ENCODE assay signal across 9 cellular contexts in the genomic region with DNA sequence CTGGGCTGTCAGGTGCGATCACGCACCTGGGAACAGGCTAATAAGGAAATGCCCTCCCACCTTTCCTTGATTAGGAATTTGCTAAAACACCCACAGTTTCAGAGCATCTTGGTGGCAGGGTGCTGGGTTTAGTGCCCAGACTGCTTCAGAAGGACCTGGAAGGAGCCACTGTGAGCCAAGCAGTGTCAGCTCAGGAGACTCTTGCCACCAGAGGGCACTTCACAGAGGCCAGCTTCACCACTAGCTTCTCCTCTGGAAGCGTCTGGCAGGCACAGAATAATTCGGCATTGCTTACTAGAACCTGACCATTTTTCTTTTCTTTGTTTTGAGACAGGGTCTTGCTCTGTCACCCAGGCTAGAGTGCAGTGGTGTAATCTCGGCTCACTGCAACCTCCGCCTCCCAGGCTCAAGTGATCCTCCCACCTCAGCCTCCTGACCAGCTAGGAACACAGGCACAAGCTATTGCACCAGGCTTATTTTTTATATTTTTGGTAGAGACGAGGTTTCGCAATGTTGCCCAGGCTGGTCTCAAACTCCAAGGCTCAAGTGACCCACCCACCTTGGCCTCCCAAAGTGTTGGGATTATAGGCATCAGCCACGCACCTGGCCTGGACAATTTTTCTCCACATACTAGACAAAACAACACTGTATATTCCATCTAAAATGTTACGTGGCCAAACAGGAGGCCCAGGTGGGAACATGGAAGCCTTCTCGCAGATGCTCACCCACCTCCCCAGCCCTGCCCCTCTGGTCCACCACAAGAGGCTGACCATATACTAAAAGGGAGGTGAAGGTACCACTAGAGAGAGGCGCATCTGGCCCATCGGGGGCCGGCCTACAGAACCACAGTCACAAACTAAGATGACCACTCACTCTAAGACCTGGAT. TPM values are rescaled to one million over a fixed set of nuclear protein-coding genes. Genes with fewer than 3 reads are reported as not detected.
DNase-seq lines count a peak whose midpoint lies in the region; ATAC-seq and TF ChIP-seq lines count a peak whose summit lies in the region.
"Had no signal": no experiment of that assay in that cellular context is flagged by ENCODE, and none has a peak within 500 bp of the region (broad histone marks: within the 10 kb centered on the region; RNA-seq: fewer than 3 reads in every experiment).

No MANE protein-coding gene starts in this region.

- H2AFZ ChIP-seq in GM23338 = no peak overlapping the region

- no peaks in the 10 kb centered on the region for H3K9me2 ChIP-seq in GM23338 (ENCODE audit: insufficient read depth)

- H3K4me2 ChIP-seq in GM23338 = no peak overlapping the region

- H3K27ac ChIP-seq in AG04450 (ENCODE audit: low read depth, low read length) (no peak overlapping the region), GM23338 (ENCODE audit: low read depth) (no peak overlapping the region)

- CTCF ChIA-PET in AG04450 (lab: Charles Lee) = interaction anchor here (1.0 kb wide), 1 partner anchor 14 kb away, joined by 3 read pairs; a partner anchor contains a TSS

- H3K4me3 ChIP-seq in AG04450 (ENCODE audit: low read depth, low read length) (no peak overlapping the region), GM23338 (no peak overlapping the region)

- TF ChIP-seq CTCF in AG04450 (IDR thresholded peaks at IDR 0.05; ENCODE audit: low read depth, low read length) (peak; percentile 42), GM23338 (conservative IDR thresholded peaks at IDR 0.05; ENCODE audit: low read depth in 2 of 2) (peak; percentile 51 to 63)

- H3K4me3 Mint-ChIP-seq in GM23338 = no peak overlapping the region
- no peak overlapping the region for H3K4me3 Mint-ChIP-seq in activated naive CD8-positive, alpha-beta T cell treated with anti-CD3 and anti-CD28 coated beads, Interleukin-2, amount 10 ng/mL, durations not matched to agents 7 days and 5 days

- peaks cover 6% of the 10 kb centered on the region; the same call in 1 of the 2 replicates for H3F3A ChIP-seq in GM23338 (replicated peaks; ENCODE audit: low read depth)

- POLR2A ChIA-PET in AG04450 (lab: Yijun Ruan, JAX) = no interaction called here
- POLR2A ChIA-PET in activated naive CD8-positive, alpha-beta T cell treated with anti-CD3 and anti-CD28 coated beads, Interleukin-2, amount 10 ng/mL, durations not matched to agents 7 days and 5 days (lab: Charles Lee) = no interaction called here

- DNase-seq in AG04450 (ENCODE audit: low read depth, low spot score) = no peak
- no peak for DNase-seq in GM23338 (ENCODE audit: low spot score)
- peak; percentile 29 for DNase-seq in activated naive CD8-positive, alpha-beta T cell treated with anti-CD3 and anti-CD28 coated beads, Interleukin-2, amount 10 ng/mL, durations not matched to agents 7 days and 5 days
- peak; percentile 49 for DNase-seq in iPS-NIHi7 (ENCODE audit: extremely low spot score)
- DNase-seq in KG1 (lab: John Stamatoyannopoulos, UW) = no peak
- DNase-seq: activated CD4-positive, CD25-positive, alpha-beta regulatory T cell treated with anti-CD3 and anti-CD28 coated beads, Interleukin-2, amount 50 U/mL, for 72 hours had no signal

- no peak overlapping the region for H3K27ac Mint-ChIP-seq in GM23338
- H3K27ac Mint-ChIP-seq in activated naive CD8-positive, alpha-beta T cell treated with anti-CD3 and anti-CD28 coated beads, Interleukin-2, amount 10 ng/mL, durations not matched to agents 7 days and 5 days = no peak overlapping the region

- H3K9me3 Mint-ChIP-seq in GM23338 = peaks cover 5% of the 10 kb centered on the region; the same call in 2 of the 3 replicates
- no peaks in the 10 kb centered on the region for H3K9me3 Mint-ChIP-seq in activated naive CD8-positive, alpha-beta T cell treated with anti-CD3 and anti-CD28 coated beads, Interleukin-2, amount 10 ng/mL, durations not matched to agents 7 days and 5 days

- H4K20me1 ChIP-seq in GM23338 (replicated peaks; ENCODE audit: insufficient read depth) = peaks cover 20% of the 10 kb centered on the region

- H3K4me1 ChIP-seq in GM23338 (ENCODE audit: insufficient read depth) = no peaks in the 10 kb centered on the region

- no peaks in the 10 kb centered on the region; the same call in 1 of the 2 replicates for H3K79me2 ChIP-seq in GM23338 (replicated peaks; ENCODE audit: insufficient read depth)

- H3K27me3 ChIP-seq in AG04450 (ENCODE audit: control insufficient read depth, insufficient read depth, low read length) = no peaks in the 10 kb centered on the region
- no peaks in the 10 kb centered on the region for H3K27me3 ChIP-seq in GM23338 (ENCODE audit: insufficient read depth)

- H3K9me3 ChIP-seq in AG04450 (ENCODE audit: control insufficient read depth, insufficient read depth, low read length) = no peaks in the 10 kb centered on the region

- H3K27me3 Mint-ChIP-seq in GM23338 (ENCODE audit: insufficient read depth, low read depth, poor library complexity) = peaks cover 7% of the 10 kb centered on the region
- H3K27me3 Mint-ChIP-seq in activated naive CD8-positive, alpha-beta T cell treated with anti-CD3 and anti-CD28 coated beads, Interleukin-2, amount 10 ng/mL, durations not matched to agents 7 days and 5 days = no peaks in the 10 kb centered on the region

- H3K36me3 Mint-ChIP-seq in GM23338 (ENCODE audit: low read depth) = peaks cover 98% of the 10 kb centered on the region
- peaks cover 30% of the 10 kb centered on the region for H3K36me3 Mint-ChIP-seq in activated naive CD8-positive, alpha-beta T cell treated with anti-CD3 and anti-CD28 coated beads, Interleukin-2, amount 10 ng/mL, durations not matched to agents 7 days and 5 days

- no peaks in the 10 kb centered on the region for H3K4me1 Mint-ChIP-seq in GM23338
- H3K4me1 Mint-ChIP-seq in activated naive CD8-positive, alpha-beta T cell treated with anti-CD3 and anti-CD28 coated beads, Interleukin-2, amount 10 ng/mL, durations not matched to agents 7 days and 5 days = peaks cover 2% of the 10 kb centered on the region

- peaks cover 70% of the 10 kb centered on the region for H3K36me3 ChIP-seq in GM23338 (ENCODE audit: insufficient read depth)

- ATAC-seq in GM23338 = peak; percentile 83
- no peak for ATAC-seq in activated naive CD8-positive, alpha-beta T cell treated with anti-CD3 and anti-CD28 coated beads, Interleukin-2, amount 10 ng/mL, durations not matched to agents 7 days and 5 days (ENCODE audit: low read depth)
- ATAC-seq in GM18861 (IDR thresholded peaks at IDR 0.05; ENCODE audit: unreplicated experiment) = no peak
- ATAC-seq in HG03432 (IDR thresholded peaks at IDR 0.05; ENCODE audit: unreplicated experiment) = no peak
- no peak for ATAC-seq in GM19023 (IDR thresholded peaks at IDR 0.05; ENCODE audit: unreplicated experiment)

TF ChIP-seq in GM23338, 12 proteins besides CTCF, POLR2A, EP300 and RAD21 (continues in another document):
- TF ChIP-seq ZNF331 (CRISPR knock-in tag; IDR thresholded peaks at IDR 0.05; ENCODE audit: low read depth) (no peak), NANOG (IDR thresholded peaks at IDR 0.05; ENCODE audit: borderline replicate concordance) (no peak), CREB1 (CRISPR knock-in tag; IDR thresholded peaks at IDR 0.05; ENCODE audit: low read depth) (no peak), EZH2 (IDR thresholded peaks at IDR 0.05; ENCODE audit: low read depth, unreplicated experiment) (no peak), STAT1 (IDR thresholded peaks at IDR 0.05; ENCODE audit: unreplicated experiment) (no peak), ZNF114 (CRISPR knock-in tag; IDR thresholded peaks at IDR 0.05) (no peak), EZH2phosphoT487 (IDR thresholded peaks at IDR 0.05; ENCODE audit: unreplicated experiment) (no peak), POLR2AphosphoS5 (IDR thresholded peaks at IDR 0.05; ENCODE audit: low read depth) (no peak), JUNB (IDR thresholded peaks at IDR 0.05; ENCODE audit: unreplicated experiment) (no peak)
- TF ChIP-seq, protein P1, sequence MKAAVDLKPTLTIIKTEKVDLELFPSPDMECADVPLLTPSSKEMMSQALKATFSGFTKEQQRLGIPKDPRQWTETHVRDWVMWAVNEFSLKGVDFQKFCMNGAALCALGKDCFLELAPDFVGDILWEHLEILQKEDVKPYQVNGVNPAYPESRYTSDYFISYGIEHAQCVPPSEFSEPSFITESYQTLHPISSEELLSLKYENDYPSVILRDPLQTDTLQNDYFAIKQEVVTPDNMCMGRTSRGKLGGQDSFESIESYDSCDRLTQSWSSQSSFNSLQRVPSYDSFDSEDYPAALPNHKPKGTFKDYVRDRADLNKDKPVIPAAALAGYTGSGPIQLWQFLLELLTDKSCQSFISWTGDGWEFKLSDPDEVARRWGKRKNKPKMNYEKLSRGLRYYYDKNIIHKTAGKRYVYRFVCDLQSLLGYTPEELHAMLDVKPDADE (IDR thresholded peaks at IDR 0.05) = no peak

RNA-seq across cellular contexts. Expression of a gene that starts 14.1 kb away (rescaled TPM):
- polyA plus RNA-seq in AG04450 (2011; rRNA removed) (11.2 and 11.5 TPM in 2 replicates), GM23338 (2016; fragmentation: Nextera tagmentation; extraction: Ambion mirVana) (38.7 and 38.9 TPM in 2 replicates)
- 11.6 and 11.8 TPM in 2 replicates for polyA minus RNA-seq in AG04450 (2011; rRNA and poly(A)+ RNA removed)
- total RNA-seq in GM23338 (2014; rRNA removed; shearing (Covaris generic)) = 24.2 and 29.9 TPM in 2 replicates
- 10 to 100 TPM; 36.8 to 40.3 TPM for total RNA-seq in activated naive CD8-positive, alpha-beta T cell treated with anti-CD3 and anti-CD28 coated beads, Interleukin-2, amount 10 ng/mL, durations not matched to agents 7 days and 5 days

RNA-seq across cellular contexts. Expression of a gene that starts 14.2 kb away (rescaled TPM):
- 3.7 TPM in 2 replicates for polyA plus RNA-seq in AG04450 (2011; rRNA removed)
- 2.2 and 2.5 TPM in 2 replicates for polyA minus RNA-seq in AG04450 (2011; rRNA and poly(A)+ RNA removed)
- 0.82 and 1.4 TPM in 2 replicates for total RNA-seq in GM23338 (2014; rRNA removed; shearing (Covaris generic))
- polyA plus RNA-seq in GM23338 (2016; fragmentation: Nextera tagmentation; extraction: Ambion mirVana) = 1.3 and 2.4 TPM in 2 replicates
- 1 to 10 TPM; 2.4 to 3.4 TPM for total RNA-seq in activated naive CD8-positive, alpha-beta T cell treated with anti-CD3 and anti-CD28 coated beads, Interleukin-2, amount 10 ng/mL, durations not matched to agents 7 days and 5 days

Comparison
In these comparisons a context has a peak if more than half of its experiments do, and no peak if none do; other contexts are left out.
1. DNase-seq: peak in activated naive CD8-positive, alpha-beta T cell treated with anti-CD3 and anti-CD28 coated beads, Interleukin-2, amount 10 ng/mL, durations not matched to agents 7 days and 5 days (single experiment) and iPS-NIHi7 (single experiment); none in AG04450 (single experiment), GM23338 (single experiment) and KG1 (single experiment).